Comparison of ENCODE assay signal across 8 cellular contexts in the genomic region with DNA sequence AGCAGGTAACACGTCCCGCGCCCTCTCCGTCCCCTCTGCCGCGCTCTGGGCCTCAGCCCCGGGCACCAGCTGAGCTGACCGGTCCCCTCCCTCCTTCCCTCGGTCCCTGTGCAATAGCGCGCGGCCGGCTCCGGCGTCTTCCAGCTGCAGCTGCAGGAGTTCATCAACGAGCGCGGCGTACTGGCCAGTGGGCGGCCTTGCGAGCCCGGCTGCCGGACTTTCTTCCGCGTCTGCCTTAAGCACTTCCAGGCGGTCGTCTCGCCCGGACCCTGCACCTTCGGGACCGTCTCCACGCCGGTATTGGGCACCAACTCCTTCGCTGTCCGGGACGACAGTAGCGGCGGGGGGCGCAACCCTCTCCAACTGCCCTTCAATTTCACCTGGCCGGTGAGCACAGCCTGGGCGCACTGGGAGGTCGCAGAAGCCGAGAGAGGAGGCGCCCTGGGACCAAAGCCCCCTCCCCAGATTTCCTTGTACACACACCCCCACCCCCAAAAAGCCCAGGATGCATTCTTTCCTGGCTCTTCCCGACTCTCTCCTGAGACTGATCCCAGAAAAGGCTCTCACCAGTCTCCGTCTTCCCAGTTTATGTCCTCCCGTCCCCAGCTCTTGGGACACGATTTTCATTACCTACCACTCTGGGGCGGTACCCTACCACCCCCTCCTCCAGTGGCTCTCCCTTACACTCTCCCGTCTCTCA.
DNase-seq lines count a peak whose midpoint lies in the region; ATAC-seq and TF ChIP-seq lines count a peak whose summit lies in the region.

No MANE protein-coding gene starts in this region.

- no peaks in the 10 kb centered on the region for H3K9me2 ChIP-seq in SU-DHL-6 (replicated peaks; ENCODE audit: insufficient read depth, low read length)

- TF ChIP-seq CTCF in SU-DHL-6 (IDR thresholded peaks at IDR 0.05; ENCODE audit: insufficient read depth, low read length, poor library complexity, severe bottlenecking) (no peak), fibroblast of mammary gland (conservative IDR thresholded peaks at IDR 0.05; ENCODE audit: control insufficient read depth, insufficient read depth, low read depth, low read length) (no peak)

- no peaks in the 10 kb centered on the region for H4K20me1 ChIP-seq in SU-DHL-6 (ENCODE audit: low read depth, low read length)

- H3K36me3 ChIP-seq in SU-DHL-6 (ENCODE audit: low read length) (no peaks in the 10 kb centered on the region), neuron (ENCODE audit: insufficient read depth, low read length) (no peaks in the 10 kb centered on the region)

- peak overlapping the region; percentile 48 for H3K4me3 Mint-ChIP-seq in activated T-cell treated with anti-CD3 and anti-CD28 coated beads, Interleukin-2, amount 50 U/mL, for 24 hours

- H2AFZ ChIP-seq in SU-DHL-6 (ENCODE audit: low read depth, low read length, severe bottlenecking) (no peak overlapping the region), neuron (ENCODE audit: low read depth, low read length) (peak overlapping the region; percentile 80)

- no peaks in the 10 kb centered on the region for H3K9me3 Mint-ChIP-seq in activated T-cell treated with anti-CD3 and anti-CD28 coated beads, Interleukin-2, amount 50 U/mL, for 24 hours

- H3K27me3 Mint-ChIP-seq in activated T-cell treated with anti-CD3 and anti-CD28 coated beads, Interleukin-2, amount 50 U/mL, for 24 hours, result peaks cover 80% of the 10 kb centered on the region

- no peak overlapping the region for H3K27ac ChIP-seq in SU-DHL-6 (ENCODE audit: low read depth, low read length)

- ATAC-seq in GM18502 (IDR thresholded peaks at IDR 0.05; ENCODE audit: poor library complexity, unreplicated experiment) (no peak), HG03520 (IDR thresholded peaks at IDR 0.05; ENCODE audit: unreplicated experiment) (no peak)

- H3K9me3 ChIP-seq in SU-DHL-6 (ENCODE audit: insufficient read depth, low read length) (no peaks in the 10 kb centered on the region), neuron (ENCODE audit: low read length) (no peaks in the 10 kb centered on the region)

- H3K79me2 ChIP-seq in SU-DHL-6 (ENCODE audit: insufficient read depth, low read length), result no peaks in the 10 kb centered on the region

- H3K27me3 ChIP-seq in SU-DHL-6 (ENCODE audit: low read length) (no peaks in the 10 kb centered on the region), neuron (ENCODE audit: insufficient read depth, low read length) (peaks cover 79% of the 10 kb centered on the region)

- H3K9ac ChIP-seq in SU-DHL-6 (ENCODE audit: low read length), result no peak overlapping the region

- peak overlapping the region; percentile 70 for H3K4me2 ChIP-seq in SU-DHL-6 (ENCODE audit: low read depth, low read length, poor library complexity, severe bottlenecking)

- H3K4me3 ChIP-seq in SU-DHL-6 (ENCODE audit: insufficient read depth, low read length, poor library complexity, severe bottlenecking) (no peak overlapping the region), fibroblast of mammary gland (ENCODE audit: control insufficient read depth, low read depth, low read length) (no peak overlapping the region), neuron (ENCODE audit: low read length) (peak overlapping the region; percentile 46)

- H3F3A ChIP-seq in SU-DHL-6 (ENCODE audit: insufficient read depth), result no peaks in the 10 kb centered on the region

- H3K36me3 Mint-ChIP-seq in activated T-cell treated with anti-CD3 and anti-CD28 coated beads, Interleukin-2, amount 50 U/mL, for 24 hours (ENCODE audit: low read depth), result no peaks in the 10 kb centered on the region

- no peak overlapping the region for H3K27ac Mint-ChIP-seq in activated T-cell treated with anti-CD3 and anti-CD28 coated beads, Interleukin-2, amount 50 U/mL, for 24 hours

- no peak for DNase-seq in activated T-cell treated with anti-CD3 and anti-CD28 coated beads, Interleukin-2, amount 50 U/mL, for 24 hours
- no peak for DNase-seq in activated T-cell treated with anti-CD3 and anti-CD28 coated beads, Interleukin-2, amount 50 U/mL, for 1 hour
- peak; percentile 40 for DNase-seq in fibroblast of mammary gland (ENCODE audit: low read depth)
- DNase-seq in NCI-H2107 (lab: John Stamatoyannopoulos, UW), result no peak

- H3K4me1 ChIP-seq in neuron (ENCODE audit: insufficient read depth, low read length), result peaks cover 64% of the 10 kb centered on the region

- peaks cover 46% of the 10 kb centered on the region for H3K4me1 Mint-ChIP-seq in activated T-cell treated with anti-CD3 and anti-CD28 coated beads, Interleukin-2, amount 50 U/mL, for 24 hours (ENCODE audit: low read depth)
